11 cellular contexts compared by ENCODE assay signal in the genomic region with DNA sequence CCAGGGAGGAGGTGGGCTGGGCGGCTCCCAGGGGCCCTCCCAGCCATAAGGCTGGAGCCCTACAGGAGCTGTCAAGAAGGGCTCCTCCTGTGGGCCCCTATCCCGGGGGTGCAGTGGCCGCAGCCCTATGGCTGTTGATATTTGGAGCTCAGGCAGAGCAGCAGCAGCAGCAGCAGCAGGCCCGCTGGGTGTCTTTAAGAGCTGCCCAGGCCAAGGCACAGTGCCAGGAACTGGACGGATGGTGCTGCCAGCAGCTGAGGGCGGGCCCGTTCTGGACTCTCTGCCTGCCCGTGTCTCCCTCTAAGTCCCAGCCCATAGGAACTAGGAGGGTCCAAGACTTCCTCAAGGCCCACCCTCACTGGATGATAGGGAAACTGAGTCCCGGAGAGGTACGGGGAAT. TPM values are rescaled to one million over a fixed set of nuclear protein-coding genes. Genes with fewer than 3 reads are reported as not detected.
DNase-seq lines count a peak whose midpoint lies in the region; ATAC-seq and TF ChIP-seq lines count a peak whose summit lies in the region.
"Had no signal": no experiment of that assay in that cellular context is flagged by ENCODE, and none has a peak within 500 bp of the region (broad histone marks: within the 10 kb centered on the region; RNA-seq: fewer than 3 reads in every experiment).

No MANE protein-coding gene starts in this region.

- H3K27me3 Mint-ChIP-seq in immature natural killer cell (ENCODE audit: low read depth in 3 of 3) (peaks cover under 1 to 4% (median 3%) of the 10 kb centered on the region in 3 donors), endothelial cell (ENCODE audit: unreplicated experiment) (peaks cover 13% of the 10 kb centered on the region)

- H3K9ac ChIP-seq in GM23248, result peak overlapping the region; percentile 59
- H3K9ac ChIP-seq in skeletal muscle satellite cell (ENCODE audit: low read depth, low read length), result peak overlapping the region; percentile 24

- DNase-seq in GM23248 (peak; percentile 74), left colon (peak; percentile 64 to 73), hepatic stellate cell (ENCODE audit: low spot score) (no peak), NCI-H2107 (lab: John Stamatoyannopoulos, UW) (no peak), immature natural killer cell (no peak), endothelial cell (ENCODE audit: low spot score) (no peak)
- DNase-seq: NCI-H2029 treated with DMSO at 0.1 percent for 48 hours; stimulated activated naive CD8-positive, alpha-beta T cell treated with anti-CD3 and anti-CD28 coated beads, Interleukin-15, amount 100 ng/mL, for 72 hours had no signal

- H3K4me3 Mint-ChIP-seq in immature natural killer cell, result no peak overlapping the region
- no peak overlapping the region for H3K4me3 Mint-ChIP-seq in endothelial cell (ENCODE audit: unreplicated experiment)
- H3K4me3 Mint-ChIP-seq: stimulated activated naive CD8-positive, alpha-beta T cell treated with anti-CD3 and anti-CD28 coated beads, Interleukin-15, amount 100 ng/mL, for 72 hours had no signal

- H3K79me2 ChIP-seq in GM23248 (ENCODE audit: insufficient read depth), result peaks cover 13% of the 10 kb centered on the region; the same call in 1 of the 2 replicates

- no peaks in the 10 kb centered on the region for H3K9me2 ChIP-seq in GM23248 (ENCODE audit: insufficient read depth)

- H3K9me3 Mint-ChIP-seq in immature natural killer cell, result no peaks in the 10 kb centered on the region
- H3K9me3 Mint-ChIP-seq in endothelial cell (ENCODE audit: unreplicated experiment), result no peaks in the 10 kb centered on the region
- H3K9me3 Mint-ChIP-seq: stimulated activated naive CD8-positive, alpha-beta T cell treated with anti-CD3 and anti-CD28 coated beads, Interleukin-15, amount 100 ng/mL, for 72 hours had no signal

- 38 to 39% methylated on average over 10 of the region's 10 CpGs for WGBS in GM23248 (ENCODE audit: low coverage in 1 of 2, low lambda C conversion rate in 2 of 2, missing lambda C conversion rate in 2 of 2), 2 experiments

- 0 out of 2 replicates have a peak, but pooled peaks cover 8% of the 10 kb centered on the region for H3F3A ChIP-seq in GM23248 (ENCODE audit: insufficient read depth)

- no peak overlapping the region for H3K4me3 ChIP-seq in GM23248
- H3K4me3 ChIP-seq in skeletal muscle satellite cell (ENCODE audit: low read length), result peak overlapping the region; percentile 13
- H3K4me3 ChIP-seq: cardiac muscle cell had no signal

- in situ Hi-C loops in GM23248 (cut with MboI), result no loop called here

- H3K9me3 ChIP-seq in GM23248 (ENCODE audit: low read depth) (no peaks in the 10 kb centered on the region), skeletal muscle satellite cell (replicated peaks; ENCODE audit: low read length) (no peaks in the 10 kb centered on the region)

- no peak for TF ChIP-seq CTCF in endothelial cell (IDR thresholded peaks at IDR 0.05; ENCODE audit: unreplicated experiment)

- no peak overlapping the region for H3K27ac Mint-ChIP-seq in immature natural killer cell
- H3K27ac Mint-ChIP-seq in endothelial cell (ENCODE audit: unreplicated experiment), result no peak overlapping the region

- H3K27ac ChIP-seq in GM23248, result no peak overlapping the region
- H3K27ac ChIP-seq in cingulate gyrus (ENCODE audit: low read depth, low read length), result peak overlapping the region; percentile 69

- no peaks in the 10 kb centered on the region for H4K20me1 ChIP-seq in GM23248 (ENCODE audit: insufficient read depth)

- intact Hi-C loops in left colon (cut with DNase I, micrococcal nuclease), result loop anchor here in 1 of 2 donors (5.0 to 10.0 kb wide), 2 partner anchors 79 to 137 kb away; a partner anchor contains a TSS

- H3K4me2 ChIP-seq in GM23248 (ENCODE audit: unreplicated experiment) (no peak overlapping the region), skeletal muscle satellite cell (ENCODE audit: low read length) (peak overlapping the region; percentile 72)

- peaks cover 12 to 15% of the 10 kb centered on the region in 2 donors for H3K4me1 Mint-ChIP-seq in immature natural killer cell
- peaks cover 17% of the 10 kb centered on the region for H3K4me1 Mint-ChIP-seq in endothelial cell (ENCODE audit: unreplicated experiment)

- H3K4me1 ChIP-seq in GM23248 (ENCODE audit: insufficient read depth) (peaks cover 34% of the 10 kb centered on the region), skeletal muscle satellite cell (ENCODE audit: control insufficient read depth, insufficient read depth, low read length) (peaks cover 46% of the 10 kb centered on the region)

- H3K36me3 ChIP-seq in GM23248 (ENCODE audit: low read depth), result no peaks in the 10 kb centered on the region
- H3K36me3 ChIP-seq in skeletal muscle satellite cell (ENCODE audit: insufficient read depth, low read length), result peaks cover 36% of the 10 kb centered on the region

- peaks cover 0 to 15% (median 3%) of the 10 kb centered on the region in 3 donors for H3K36me3 Mint-ChIP-seq in immature natural killer cell
- peaks cover 13% of the 10 kb centered on the region for H3K36me3 Mint-ChIP-seq in endothelial cell (ENCODE audit: low read depth, unreplicated experiment)

- ATAC-seq in left colon, result no peak
- ATAC-seq: stimulated activated naive CD8-positive, alpha-beta T cell treated with anti-CD3 and anti-CD28 coated beads, Interleukin-15, amount 100 ng/mL, for 72 hours had no signal

- no peaks in the 10 kb centered on the region for H3K27me3 ChIP-seq in GM23248 (replicated peaks; ENCODE audit: insufficient read depth)
- H3K27me3 ChIP-seq in skeletal muscle satellite cell (ENCODE audit: control insufficient read depth, insufficient read depth, low read length), result no peaks in the 10 kb centered on the region
- H3K27me3 ChIP-seq: cardiac muscle cell had no signal

- H2AFZ ChIP-seq in GM23248, result no peak overlapping the region

RNA-seq across cellular contexts. Expression of a gene that starts 3.6 kb away (rescaled TPM):
- total RNA-seq in GM23248 (2014; rRNA removed; shearing (Covaris generic)), result 51.8 and 52.9 TPM in 2 replicates
- polyA plus RNA-seq in GM23248 (2016; fragmentation: Nextera tagmentation; extraction: Ambion mirVana) (157 and 159 TPM in 2 replicates), immature natural killer cell (1 to 10 TPM in 1 of 3 donors, under 1 TPM in 1, not detected in 1; 0.12 to 1.0 TPM)
- total RNA-seq in left colon (100 to 1,000 TPM; 114 to 141 TPM), endothelial cell (ENCODE audit: unreplicated experiment) (63.3 TPM)
- total RNA-seq in skeletal muscle satellite cell (2012; rRNA removed), result 28.9 and 41.9 TPM in 2 replicates

RNA-seq across cellular contexts. Expression of a gene that starts 19.4 kb away (rescaled TPM):
- 54.5 and 57.4 TPM in 2 replicates for total RNA-seq in GM23248 (2014; rRNA removed; shearing (Covaris generic))
- 226 and 232 TPM in 2 replicates for polyA plus RNA-seq in GM23248 (2016; fragmentation: Nextera tagmentation; extraction: Ambion mirVana)
- total RNA-seq in left colon, result 10 to 100 TPM; 15.1 to 26.5 TPM
- total RNA-seq in skeletal muscle satellite cell (2012; rRNA removed), result 33.7 and 39.1 TPM in 2 replicates
- polyA plus RNA-seq in immature natural killer cell, result 10 to 100 TPM in 1 of 3 donors, 1 to 10 TPM in 2; 7.2 to 12.1 (median 8.6) TPM
- total RNA-seq in endothelial cell (ENCODE audit: unreplicated experiment), result 113 TPM

RNA-seq across cellular contexts. Expression of a gene that starts 25.5 kb away (rescaled TPM):
- total RNA-seq in GM23248 (2014; rRNA removed; shearing (Covaris generic)), result 78.8 and 88.0 TPM in 2 replicates
- polyA plus RNA-seq in GM23248 (2016; fragmentation: Nextera tagmentation; extraction: Ambion mirVana) (81.1 and 82.0 TPM in 2 replicates), immature natural killer cell (10 to 100 TPM; 84.0 to 97.8 (median 94.1) TPM)
- total RNA-seq in left colon (100 to 1,000 TPM; 222 to 302 TPM), endothelial cell (ENCODE audit: unreplicated experiment) (80.0 TPM)
- total RNA-seq in skeletal muscle satellite cell (2012; rRNA removed), result 29.7 and 42.2 TPM in 2 replicates

RNA-seq across cellular contexts. Expression of a gene that starts 43.0 kb away (rescaled TPM):
- total RNA-seq in GM23248 (2014; rRNA removed; shearing (Covaris generic)), result 45.5 and 61.0 TPM in 2 replicates
- polyA plus RNA-seq in GM23248 (2016; fragmentation: Nextera tagmentation; extraction: Ambion mirVana) (33.7 and 40.1 TPM in 2 replicates), immature natural killer cell (10 to 100 TPM in 1 of 3 donors, 1 to 10 TPM in 2; 8.7 to 20.1 (median 9.1) TPM)
- total RNA-seq in left colon (10 to 100 TPM; 37.5 to 46.9 TPM), endothelial cell (ENCODE audit: unreplicated experiment) (25.0 TPM)
- total RNA-seq in skeletal muscle satellite cell (2012; rRNA removed), result 59.2 and 77.3 TPM in 2 replicates

RNA-seq across cellular contexts. Expression of a gene that starts 56.7 kb away (rescaled TPM):
- total RNA-seq in GM23248 (2014; rRNA removed; shearing (Covaris generic)), result 5.5 and 16.6 TPM in 2 replicates
- polyA plus RNA-seq in GM23248 (2016; fragmentation: Nextera tagmentation; extraction: Ambion mirVana), result 8.8 and 9.4 TPM in 2 replicates
- total RNA-seq in left colon, result 1 to 10 TPM; 1.3 to 1.9 TPM
- total RNA-seq in skeletal muscle satellite cell (2012; rRNA removed), result 7.2 and 9.6 TPM in 2 replicates
- polyA plus RNA-seq in immature natural killer cell, result under 1 TPM in 2 of 3 donors, not detected in 1; 0.14 to 0.18 TPM
- total RNA-seq in endothelial cell (ENCODE audit: unreplicated experiment), result 2.4 TPM

Comparison
In these comparisons a context has a peak if more than half of its experiments do, and no peak if none do; other contexts are left out.
1. DNase-seq: peak in GM23248 (single experiment) and left colon (2 of 2); none in hepatic stellate cell (single experiment), NCI-H2107 (single experiment), immature natural killer cell (0 of 3) and endothelial cell (single experiment).